Comparison of ENCODE assay signal across 1 cellular context in the genomic region with DNA sequence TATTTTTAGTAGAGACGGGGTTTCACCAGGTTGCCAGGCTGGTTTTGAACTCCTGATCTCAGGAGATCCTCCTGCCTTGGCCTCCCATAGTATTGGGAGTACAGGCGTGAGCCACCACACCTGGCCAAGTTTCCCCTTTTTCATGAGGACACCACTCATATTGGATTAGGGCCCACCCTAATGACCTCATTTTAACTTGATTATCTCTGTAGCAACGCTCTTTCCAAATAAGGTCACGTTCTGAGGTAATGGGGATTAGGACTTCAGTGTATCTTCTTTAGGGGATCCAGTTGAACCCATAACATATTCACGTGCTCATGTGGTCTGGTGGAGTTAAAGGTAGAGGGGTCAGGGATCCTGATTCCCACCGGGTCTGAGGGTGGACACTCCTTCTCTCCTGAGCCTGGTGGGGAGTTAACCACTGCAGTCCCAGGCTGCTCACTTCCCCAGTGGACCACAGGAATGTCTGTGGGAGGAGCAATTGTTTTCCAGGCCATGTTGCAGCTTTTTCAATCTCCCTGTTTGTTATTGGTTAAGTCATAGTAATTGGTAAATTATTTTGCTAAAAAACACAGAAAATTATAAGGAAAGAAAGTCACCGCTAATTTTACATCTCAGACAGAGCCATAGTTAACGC.
TF ChIP-seq lines count a peak whose summit lies in the region.

No MANE protein-coding gene starts in this region.

TF ChIP-seq in HEK293, 187 proteins besides CTCF, POLR2A, EP300 and RAD21 (continued from another document):
- TF ChIP-seq, protein P1, sequence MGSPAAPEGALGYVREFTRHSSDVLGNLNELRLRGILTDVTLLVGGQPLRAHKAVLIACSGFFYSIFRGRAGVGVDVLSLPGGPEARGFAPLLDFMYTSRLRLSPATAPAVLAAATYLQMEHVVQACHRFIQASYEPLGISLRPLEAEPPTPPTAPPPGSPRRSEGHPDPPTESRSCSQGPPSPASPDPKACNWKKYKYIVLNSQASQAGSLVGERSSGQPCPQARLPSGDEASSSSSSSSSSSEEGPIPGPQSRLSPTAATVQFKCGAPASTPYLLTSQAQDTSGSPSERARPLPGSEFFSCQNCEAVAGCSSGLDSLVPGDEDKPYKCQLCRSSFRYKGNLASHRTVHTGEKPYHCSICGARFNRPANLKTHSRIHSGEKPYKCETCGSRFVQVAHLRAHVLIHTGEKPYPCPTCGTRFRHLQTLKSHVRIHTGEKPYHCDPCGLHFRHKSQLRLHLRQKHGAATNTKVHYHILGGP (tag by site-specific recombination; IDR thresholded peaks at IDR 0.05): no peak
- TF ChIP-seq ZNF473 (tag by site-specific recombination; IDR thresholded peaks at IDR 0.05) (no peak), ZFP69B (tag by site-specific recombination; IDR thresholded peaks at IDR 0.05) (peak; percentile 57; the same call in 1 of the 2 replicates)
